Comparison of ENCODE assay signal across 31 cellular contexts in genomic region chr6:78552435-78552834, GRCh38.
A peak's percentile ranks its signal among the peaks of the same experiment; 100 is the strongest.
DNase-seq lines count a peak whose midpoint lies in the region; ATAC-seq and TF ChIP-seq lines count a peak whose summit lies in the region.
"Had no signal": no experiment of that assay in that cellular context is flagged by ENCODE, and none has a peak within 500 bp of the region (broad histone marks: within the 10 kb centered on the region; RNA-seq: fewer than 3 reads in every experiment).

No MANE protein-coding gene starts in this region.

- CTCF ChIA-PET in HEK293 (lab: Yijun Ruan, JAX), result interaction anchor here (0.6 to 1.6 kb wide), 2 partner anchors 12 to 87 kb away, joined by 3 to 5 read pairs; no protein-coding TSS in a partner anchor

- peaks cover 10% of the 10 kb centered on the region for H3K36me3 Mint-ChIP-seq in HFFc6 (ENCODE audit: low read depth)
- H3K36me3 Mint-ChIP-seq: CD14-positive monocyte; CD4-positive, alpha-beta memory T cell; CD4-positive, CD25-positive, alpha-beta regulatory T cell; CD8-positive, alpha-beta memory T cell; CD8-positive, alpha-beta T cell had no signal

- H3K4me3 Mint-ChIP-seq in HFFc6, result no peak overlapping the region
- H3K4me3 Mint-ChIP-seq: B cell; CD14-positive monocyte; CD4-positive, alpha-beta memory T cell; CD4-positive, alpha-beta T cell; CD4-positive, CD25-positive, alpha-beta regulatory T cell; CD8-positive, alpha-beta memory T cell; CD8-positive, alpha-beta T cell had no signal

- no peak overlapping the region for H3K4me3 ChIP-seq in HEK293 (ENCODE audit: low read depth, low read length)
- H3K4me3 ChIP-seq: A549; BLaER1; BLaER1 treated with 17β-estradiol and CSF1 and Interleukin-3, amounts not matched to agents 10 nM and 100 nM had no signal

- POLR2A ChIA-PET in HEK293 (lab: Yijun Ruan, JAX), result no interaction called here

- no peak for ATAC-seq in HG03159 (IDR thresholded peaks at IDR 0.05; ENCODE audit: unreplicated experiment)
- ATAC-seq: A549; CD8-positive, alpha-beta T cell had no signal

- H3K4me1 Mint-ChIP-seq in HFFc6 (ENCODE audit: low read depth), result no peaks in the 10 kb centered on the region; the same call in 1 of the 2 replicates
- H3K4me1 Mint-ChIP-seq: B cell; CD14-positive monocyte; CD4-positive, alpha-beta memory T cell; CD4-positive, CD25-positive, alpha-beta regulatory T cell; CD8-positive, alpha-beta memory T cell had no signal

- no peaks in the 10 kb centered on the region for H3K36me3 ChIP-seq in HEK293 (ENCODE audit: control insufficient read depth in 2 of 2, insufficient read depth in 1 of 2, low read length in 2 of 2)
- H3K36me3 ChIP-seq: BE2C; BLaER1; BLaER1 treated with 17β-estradiol and CSF1 and Interleukin-3, amounts not matched to agents 10 nM and 100 nM had no signal

- no peaks in the 10 kb centered on the region for H3K9me3 ChIP-seq in HEK293 (ENCODE audit: control insufficient read depth, insufficient read depth, low read depth, low read length)
- H3K9me3 ChIP-seq: A549 had no signal

- H3K9me3 Mint-ChIP-seq in HFFc6, result peaks cover 30% of the 10 kb centered on the region

- H3K27me3 Mint-ChIP-seq in HFFc6 (ENCODE audit: insufficient read depth), result no peaks in the 10 kb centered on the region
- H3K27me3 Mint-ChIP-seq: B cell; CD4-positive, alpha-beta memory T cell; CD4-positive, alpha-beta T cell; CD4-positive, CD25-positive, alpha-beta regulatory T cell; CD8-positive, alpha-beta memory T cell had no signal

- TF ChIP-seq CTCF in HEK293 (tag by site-specific recombination; IDR thresholded peaks at IDR 0.05) (no peak), HFFc6 (IDR thresholded peaks at IDR 0.05) (peak; percentile 2; the same call in 1 of the 2 replicates)

- H3K27ac ChIP-seq in HEK293 (ENCODE audit: extremely low read depth, low read depth, low read length), result no peak overlapping the region
- H3K27ac ChIP-seq: 22Rv1; A549; BLaER1; BLaER1 treated with 17β-estradiol and CSF1 and Interleukin-3, amounts not matched to agents 10 nM and 100 nM; C4-2B had no signal

- DNase-seq in HFFc6, result no peak
- DNase-seq in T-helper 1 cell, result no peak
- DNase-seq: 8988T; ACHN; AML-193; BE2C; C1 segment of cervical spinal cord; Caco-2; Calu3; CD4-positive, alpha-beta memory T cell; CD4-positive, alpha-beta T cell; CD4-positive, CD25-positive, alpha-beta regulatory T cell; CD8-positive, alpha-beta memory T cell; CD8-positive, alpha-beta T cell; COR-L47; DMS 273 treated with DMSO at 0.1 percent for 48 hours; DMS153; DMS53; DMS79; DMS79 treated with DMSO at 0.1 percent for 48 hours; DND-41; EL had no signal

- H3K27ac Mint-ChIP-seq in HFFc6, result no peak overlapping the region
- H3K27ac Mint-ChIP-seq: B cell; CD14-positive monocyte; CD4-positive, alpha-beta memory T cell; CD4-positive, alpha-beta T cell; CD4-positive, CD25-positive, alpha-beta regulatory T cell; CD8-positive, alpha-beta memory T cell; CD8-positive, alpha-beta T cell had no signal

- H3K4me1 ChIP-seq in HEK293 (ENCODE audit: control insufficient read depth, insufficient read depth, low read length), result no peaks in the 10 kb centered on the region
- H3K4me1 ChIP-seq: A549; BE2C; BLaER1; BLaER1 treated with 17β-estradiol and CSF1 and Interleukin-3, amounts not matched to agents 10 nM and 100 nM; Caco-2 had no signal

TF ChIP-seq in HEK293, 187 proteins besides CTCF, POLR2A, EP300 and RAD21:
- TF ChIP-seq ZNF280D (tag by site-specific recombination; IDR thresholded peaks at IDR 0.05) (peak; percentile 79), ZNF791 (tag by site-specific recombination; IDR thresholded peaks at IDR 0.05) (no peak), ZNF146 (tag by site-specific recombination; IDR thresholded peaks at IDR 0.05) (peak; percentile 73)
